ENCODE assay signal across 5 cellular contexts in genomic region chr3:178699364-178699763, GRCh38.
"Had no signal": no experiment of that assay in that cellular context is flagged by ENCODE, and none has a peak within 500 bp of the region (broad histone marks: within the 10 kb centered on the region; RNA-seq: fewer than 3 reads in every experiment).

No MANE protein-coding gene starts in this region.

- DNase-seq: GM23248, GOT3, H7, IMR-90 had no signal

- H2AFZ ChIP-seq: GM23248 had no signal

- H3K27ac ChIP-seq: GM23248 had no signal

- H3K9ac ChIP-seq: GM23248 had no signal

- ATAC-seq: K562 had no signal

- H3K4me3 ChIP-seq: GM23248, K562 had no signal
